1 cellular context compared by ENCODE assay signal in the genomic region with DNA sequence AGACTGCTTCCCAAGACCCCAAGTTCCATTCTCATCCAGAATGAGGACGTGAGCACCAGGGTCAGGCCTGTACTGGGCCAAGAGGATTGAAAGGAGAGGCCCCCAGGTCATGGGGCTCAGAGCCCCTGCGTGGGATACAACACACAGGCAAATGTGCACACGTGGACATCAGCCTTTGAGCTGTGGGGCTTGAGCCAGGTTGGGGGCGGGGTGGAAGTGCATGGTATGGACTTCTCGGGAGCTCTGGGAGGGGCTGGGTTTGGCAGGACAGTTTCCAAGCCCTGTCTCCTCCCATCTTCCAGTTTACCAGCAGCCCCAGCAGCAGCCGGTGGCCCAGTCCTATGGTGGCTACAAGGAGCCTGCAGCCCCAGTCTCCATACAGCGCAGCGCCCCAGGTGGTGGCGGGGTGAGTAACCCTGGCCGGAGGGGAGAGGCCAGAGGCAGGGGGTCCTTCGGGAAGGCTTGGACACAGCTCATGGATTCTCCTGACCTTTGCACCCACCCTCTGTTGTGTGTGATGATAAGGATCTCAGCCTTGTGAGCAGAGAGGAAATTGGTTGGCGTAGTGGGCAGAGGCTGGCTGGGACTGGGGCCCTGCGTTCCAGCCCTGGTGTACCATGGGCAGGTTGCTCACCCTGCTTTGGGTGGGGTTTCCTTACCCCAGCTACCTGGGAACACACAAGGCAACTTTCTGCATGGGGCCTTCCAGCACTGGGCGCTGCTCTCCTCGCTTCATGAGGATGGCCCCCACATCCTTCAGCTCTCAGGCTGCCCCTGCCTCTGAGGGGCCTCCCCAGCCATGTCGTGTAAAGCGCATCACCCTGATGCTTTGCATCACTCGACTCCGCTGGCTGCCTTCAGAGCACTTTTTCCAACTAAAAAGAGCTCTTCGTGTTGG.
TF ChIP-seq lines count a peak whose summit lies in the region.

No MANE protein-coding gene starts in this region.

TF ChIP-seq in HepG2, 621 proteins besides CTCF, POLR2A, EP300 and RAD21 (continued from another document and continues in another):
- TF ChIP-seq RBM39 (IDR thresholded peaks at IDR 0.05; ENCODE audit: low read depth, low read length, poor library complexity, severe bottlenecking) (peak; percentile 65), CEBPB (IDR thresholded peaks at IDR 0.05; ENCODE audit: borderline replicate concordance, low read depth, low read length) (no peak), HIVEP1 (CRISPR knock-in tag; IDR thresholded peaks at IDR 0.05) (peak; percentile 31), NR0B2 (CRISPR knock-in tag; IDR thresholded peaks at IDR 0.05) (no peak), ZNF431 (CRISPR knock-in tag; IDR thresholded peaks at IDR 0.05; ENCODE audit: borderline replicate concordance, low read depth) (0 out of 2 replicates have a peak, but pooled peaks have one; percentile 15), CBFB (CRISPR knock-in tag; IDR thresholded peaks at IDR 0.05) (peak; percentile 62), CCAR2 (optimal IDR thresholded peaks at IDR 0.05; ENCODE audit: low read depth, low read length) (peak; percentile 51), DMTF1 (CRISPR knock-in tag; IDR thresholded peaks at IDR 0.05) (no peak), ZNF644 (CRISPR knock-in tag; IDR thresholded peaks at IDR 0.05; ENCODE audit: low read depth) (peak; percentile 85), MYNN (CRISPR knock-in tag; IDR thresholded peaks at IDR 0.05; ENCODE audit: low read depth) (no peak), NR2C2 (CRISPR knock-in tag; IDR thresholded peaks at IDR 0.05; ENCODE audit: borderline replicate concordance) (peak; percentile 79), FOXJ3 (CRISPR knock-in tag; IDR thresholded peaks at IDR 0.05; ENCODE audit: borderline replicate concordance) (peak; percentile 51; the same call in 1 of the 2 replicates), SMC3 (IDR thresholded peaks at IDR 0.05; ENCODE audit: low read length) (peak; percentile 2; the same call in 1 of the 2 replicates), HNRNPL (IDR thresholded peaks at IDR 0.05; ENCODE audit: low read depth, low read length) (peak; percentile 96), ZNF451 (CRISPR knock-in tag; IDR thresholded peaks at IDR 0.05) (peak; percentile 61; the same call in 1 of the 2 replicates), ZNF629 (CRISPR knock-in tag; conservative IDR thresholded peaks at IDR 0.05) (peak; percentile 37; the same call in 1 of the 2 replicates), ZNF432 (CRISPR knock-in tag; IDR thresholded peaks at IDR 0.05; ENCODE audit: borderline replicate concordance) (no peak), CREBL2 (CRISPR knock-in tag; IDR thresholded peaks at IDR 0.05; ENCODE audit: borderline replicate concordance) (0 out of 2 replicates have a peak, but pooled peaks have one; percentile 56), MIXL1 (CRISPR knock-in tag; IDR thresholded peaks at IDR 0.05) (peak; percentile 60; the same call in 1 of the 2 replicates), TMF1 (CRISPR knock-in tag; IDR thresholded peaks at IDR 0.05; ENCODE audit: low read depth) (no peak), RBAK (CRISPR knock-in tag; IDR thresholded peaks at IDR 0.05) (no peak), MED1 (CRISPR knock-in tag; IDR thresholded peaks at IDR 0.05) (peak; percentile 73; the same call in 1 of the 2 replicates), BRD4 (CRISPR knock-in tag; IDR thresholded peaks at IDR 0.05) (no peak), CAMTA2 (CRISPR knock-in tag; IDR thresholded peaks at IDR 0.05; ENCODE audit: borderline replicate concordance) (0 out of 2 replicates have a peak, but pooled peaks have one; percentile 31), PPARG (CRISPR knock-in tag; conservative IDR thresholded peaks at IDR 0.05) (0 out of 2 replicates have a peak, but pooled peaks have one; percentile 30), GTF2F1 (IDR thresholded peaks at IDR 0.05; ENCODE audit: low read length) (no peak), ZFP1 (CRISPR knock-in tag; IDR thresholded peaks at IDR 0.05) (no peak)
- TF ChIP-seq, protein P1, sequence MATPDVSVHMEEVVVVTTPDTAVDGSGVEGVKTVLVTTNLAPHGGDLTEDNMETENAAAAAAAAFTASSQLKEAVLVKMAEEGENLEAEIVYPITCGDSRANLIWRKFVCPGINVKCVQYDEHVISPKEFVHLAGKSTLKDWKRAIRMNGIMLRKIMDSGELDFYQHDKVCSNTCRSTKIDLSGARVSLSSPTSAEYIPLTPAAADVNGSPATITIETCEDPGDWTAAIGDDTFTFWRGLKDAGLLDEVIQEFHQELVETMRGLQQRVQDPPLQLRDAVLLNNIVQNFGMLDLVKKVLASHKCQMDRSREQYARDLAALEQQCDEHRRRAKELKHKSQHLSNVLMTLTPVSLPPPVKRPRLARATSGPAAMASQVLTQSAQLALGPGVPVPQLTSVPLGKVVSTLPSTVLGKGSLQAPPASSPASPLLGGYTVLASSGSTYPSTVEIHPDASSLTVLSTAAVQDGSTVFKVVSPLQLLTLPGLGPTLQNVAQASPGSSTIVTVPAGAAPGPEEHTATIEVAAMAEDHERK (CRISPR knock-in tag; IDR thresholded peaks at IDR 0.05; ENCODE audit: low read depth) = no peak
- TF ChIP-seq, protein P2, sequence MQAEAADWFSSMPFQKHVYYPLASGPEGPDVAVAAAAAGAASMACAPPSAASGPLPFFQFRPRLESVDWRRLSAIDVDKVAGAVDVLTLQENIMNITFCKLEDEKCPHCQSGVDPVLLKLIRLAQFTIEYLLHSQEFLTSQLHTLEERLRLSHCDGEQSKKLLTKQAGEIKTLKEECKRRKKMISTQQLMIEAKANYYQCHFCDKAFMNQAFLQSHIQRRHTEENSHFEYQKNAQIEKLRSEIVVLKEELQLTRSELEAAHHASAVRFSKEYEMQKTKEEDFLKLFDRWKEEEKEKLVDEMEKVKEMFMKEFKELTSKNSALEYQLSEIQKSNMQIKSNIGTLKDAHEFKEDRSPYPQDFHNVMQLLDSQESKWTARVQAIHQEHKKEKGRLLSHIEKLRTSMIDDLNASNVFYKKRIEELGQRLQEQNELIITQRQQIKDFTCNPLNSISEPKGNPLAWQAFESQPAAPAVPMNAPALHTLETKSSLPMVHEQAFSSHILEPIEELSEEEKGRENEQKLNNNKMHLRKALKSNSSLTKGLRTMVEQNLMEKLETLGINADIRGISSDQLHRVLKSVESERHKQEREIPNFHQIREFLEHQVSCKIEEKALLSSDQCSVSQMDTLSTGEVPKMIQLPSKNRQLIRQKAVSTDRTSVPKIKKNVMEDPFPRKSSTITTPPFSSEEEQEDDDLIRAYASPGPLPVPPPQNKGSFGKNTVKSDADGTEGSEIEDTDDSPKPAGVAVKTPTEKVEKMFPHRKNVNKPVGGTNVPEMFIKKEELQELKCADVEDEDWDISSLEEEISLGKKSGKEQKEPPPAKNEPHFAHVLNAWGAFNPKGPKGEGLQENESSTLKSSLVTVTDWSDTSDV (CRISPR knock-in tag; IDR thresholded peaks at IDR 0.05) = no peak
- TF ChIP-seq, protein P3, sequence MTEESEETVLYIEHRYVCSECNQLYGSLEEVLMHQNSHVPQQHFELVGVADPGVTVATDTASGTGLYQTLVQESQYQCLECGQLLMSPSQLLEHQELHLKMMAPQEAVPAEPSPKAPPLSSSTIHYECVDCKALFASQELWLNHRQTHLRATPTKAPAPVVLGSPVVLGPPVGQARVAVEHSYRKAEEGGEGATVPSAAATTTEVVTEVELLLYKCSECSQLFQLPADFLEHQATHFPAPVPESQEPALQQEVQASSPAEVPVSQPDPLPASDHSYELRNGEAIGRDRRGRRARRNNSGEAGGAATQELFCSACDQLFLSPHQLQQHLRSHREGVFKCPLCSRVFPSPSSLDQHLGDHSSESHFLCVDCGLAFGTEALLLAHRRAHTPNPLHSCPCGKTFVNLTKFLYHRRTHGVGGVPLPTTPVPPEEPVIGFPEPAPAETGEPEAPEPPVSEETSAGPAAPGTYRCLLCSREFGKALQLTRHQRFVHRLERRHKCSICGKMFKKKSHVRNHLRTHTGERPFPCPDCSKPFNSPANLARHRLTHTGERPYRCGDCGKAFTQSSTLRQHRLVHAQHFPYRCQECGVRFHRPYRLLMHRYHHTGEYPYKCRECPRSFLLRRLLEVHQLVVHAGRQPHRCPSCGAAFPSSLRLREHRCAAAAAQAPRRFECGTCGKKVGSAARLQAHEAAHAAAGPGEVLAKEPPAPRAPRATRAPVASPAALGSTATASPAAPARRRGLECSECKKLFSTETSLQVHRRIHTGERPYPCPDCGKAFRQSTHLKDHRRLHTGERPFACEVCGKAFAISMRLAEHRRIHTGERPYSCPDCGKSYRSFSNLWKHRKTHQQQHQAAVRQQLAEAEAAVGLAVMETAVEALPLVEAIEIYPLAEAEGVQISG (CRISPR knock-in tag; IDR thresholded peaks at IDR 0.05) = peak; percentile 82
- TF ChIP-seq, protein P4, sequence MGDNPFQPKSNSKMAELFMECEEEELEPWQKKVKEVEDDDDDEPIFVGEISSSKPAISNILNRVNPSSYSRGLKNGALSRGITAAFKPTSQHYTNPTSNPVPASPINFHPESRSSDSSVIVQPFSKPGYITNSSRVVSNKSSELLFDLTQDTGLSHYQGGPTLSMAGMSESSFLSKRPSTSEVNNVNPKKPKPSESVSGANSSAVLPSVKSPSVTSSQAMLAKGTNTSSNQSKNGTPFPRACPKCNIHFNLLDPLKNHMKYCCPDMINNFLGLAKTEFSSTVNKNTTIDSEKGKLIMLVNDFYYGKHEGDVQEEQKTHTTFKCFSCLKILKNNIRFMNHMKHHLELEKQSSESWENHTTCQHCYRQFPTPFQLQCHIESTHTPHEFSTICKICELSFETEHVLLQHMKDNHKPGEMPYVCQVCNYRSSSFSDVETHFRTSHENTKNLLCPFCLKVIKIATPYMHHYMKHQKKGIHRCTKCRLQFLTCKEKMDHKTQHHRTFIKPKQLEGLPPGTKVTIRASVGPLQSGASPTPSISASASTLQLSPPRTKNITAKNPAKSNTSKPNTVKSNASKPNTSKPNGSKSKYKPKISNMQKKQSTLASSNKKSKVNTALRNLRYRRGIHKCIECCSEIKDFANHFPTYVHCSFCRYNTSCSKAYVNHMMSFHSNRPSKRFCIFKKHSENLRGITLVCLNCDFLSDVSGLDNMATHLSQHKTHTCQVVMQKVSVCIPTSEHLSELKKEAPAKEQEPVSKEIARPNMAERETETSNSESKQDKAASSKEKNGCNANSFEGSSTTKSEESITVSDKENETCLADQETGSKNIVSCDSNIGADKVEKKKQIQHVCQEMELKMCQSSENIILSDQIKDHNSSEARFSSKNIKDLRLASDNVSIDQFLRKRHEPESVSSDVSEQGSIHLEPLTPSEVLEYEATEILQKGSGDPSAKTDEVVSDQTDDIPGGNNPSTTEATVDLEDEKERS (CRISPR knock-in tag; IDR thresholded peaks at IDR 0.05) = peak; percentile 89
- TF ChIP-seq, protein P5, sequence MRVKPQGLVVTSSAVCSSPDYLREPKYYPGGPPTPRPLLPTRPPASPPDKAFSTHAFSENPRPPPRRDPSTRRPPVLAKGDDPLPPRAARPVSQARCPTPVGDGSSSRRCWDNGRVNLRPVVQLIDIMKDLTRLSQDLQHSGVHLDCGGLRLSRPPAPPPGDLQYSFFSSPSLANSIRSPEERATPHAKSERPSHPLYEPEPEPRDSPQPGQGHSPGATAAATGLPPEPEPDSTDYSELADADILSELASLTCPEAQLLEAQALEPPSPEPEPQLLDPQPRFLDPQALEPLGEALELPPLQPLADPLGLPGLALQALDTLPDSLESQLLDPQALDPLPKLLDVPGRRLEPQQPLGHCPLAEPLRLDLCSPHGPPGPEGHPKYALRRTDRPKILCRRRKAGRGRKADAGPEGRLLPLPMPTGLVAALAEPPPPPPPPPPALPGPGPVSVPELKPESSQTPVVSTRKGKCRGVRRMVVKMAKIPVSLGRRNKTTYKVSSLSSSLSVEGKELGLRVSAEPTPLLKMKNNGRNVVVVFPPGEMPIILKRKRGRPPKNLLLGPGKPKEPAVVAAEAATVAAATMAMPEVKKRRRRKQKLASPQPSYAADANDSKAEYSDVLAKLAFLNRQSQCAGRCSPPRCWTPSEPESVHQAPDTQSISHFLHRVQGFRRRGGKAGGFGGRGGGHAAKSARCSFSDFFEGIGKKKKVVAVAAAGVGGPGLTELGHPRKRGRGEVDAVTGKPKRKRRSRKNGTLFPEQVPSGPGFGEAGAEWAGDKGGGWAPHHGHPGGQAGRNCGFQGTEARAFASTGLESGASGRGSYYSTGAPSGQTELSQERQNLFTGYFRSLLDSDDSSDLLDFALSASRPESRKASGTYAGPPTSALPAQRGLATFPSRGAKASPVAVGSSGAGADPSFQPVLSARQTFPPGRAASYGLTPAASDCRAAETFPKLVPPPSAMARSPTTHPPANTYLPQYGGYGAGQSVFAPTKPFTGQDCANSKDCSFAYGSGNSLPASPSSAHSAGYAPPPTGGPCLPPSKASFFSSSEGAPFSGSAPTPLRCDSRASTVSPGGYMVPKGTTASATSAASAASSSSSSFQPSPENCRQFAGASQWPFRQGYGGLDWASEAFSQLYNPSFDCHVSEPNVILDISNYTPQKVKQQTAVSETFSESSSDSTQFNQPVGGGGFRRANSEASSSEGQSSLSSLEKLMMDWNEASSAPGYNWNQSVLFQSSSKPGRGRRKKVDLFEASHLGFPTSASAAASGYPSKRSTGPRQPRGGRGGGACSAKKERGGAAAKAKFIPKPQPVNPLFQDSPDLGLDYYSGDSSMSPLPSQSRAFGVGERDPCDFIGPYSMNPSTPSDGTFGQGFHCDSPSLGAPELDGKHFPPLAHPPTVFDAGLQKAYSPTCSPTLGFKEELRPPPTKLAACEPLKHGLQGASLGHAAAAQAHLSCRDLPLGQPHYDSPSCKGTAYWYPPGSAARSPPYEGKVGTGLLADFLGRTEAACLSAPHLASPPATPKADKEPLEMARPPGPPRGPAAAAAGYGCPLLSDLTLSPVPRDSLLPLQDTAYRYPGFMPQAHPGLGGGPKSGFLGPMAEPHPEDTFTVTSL (CRISPR knock-in tag; IDR thresholded peaks at IDR 0.05; ENCODE audit: borderline replicate concordance) = 0 out of 2 replicates have a peak, but pooled peaks have one; percentile 29
